In genomic region chr17:3961564-3962047, GRCh38 we compare ENCODE assay signal across 10 cellular contexts. TPM values are rescaled to one million over a fixed set of nuclear protein-coding genes. Genes with fewer than 3 reads are reported as not detected.
DNase-seq lines count a peak whose midpoint lies in the region; ATAC-seq and TF ChIP-seq lines count a peak whose summit lies in the region.
"Had no signal": no experiment of that assay in that cellular context is flagged by ENCODE, and none has a peak within 500 bp of the region (broad histone marks: within the 10 kb centered on the region; RNA-seq: fewer than 3 reads in every experiment).

No MANE protein-coding gene starts in this region.

- no peak for TF ChIP-seq CTCF in suprapubic skin (IDR thresholded peaks at IDR 0.05)

- H3K4me1 ChIP-seq in suprapubic skin, result peaks cover 20% of the 10 kb centered on the region

- H3K27ac Mint-ChIP-seq in activated naive CD8-positive, alpha-beta T cell treated with anti-CD3 and anti-CD28 coated beads, Interleukin-2, amount 10 ng/mL, durations not matched to agents 7 days and 5 days, result peak overlapping the region; percentile 86

- WGBS in suprapubic skin, result 52% methylated on average over 4 of the region's 5 CpGs

- no peak for ATAC-seq in activated naive CD8-positive, alpha-beta T cell treated with anti-CD3 and anti-CD28 coated beads, Interleukin-2, amount 10 ng/mL, durations not matched to agents 7 days and 5 days (ENCODE audit: low read depth)
- ATAC-seq in HG02571 (IDR thresholded peaks at IDR 0.05; ENCODE audit: unreplicated experiment), result no peak

- no peaks in the 10 kb centered on the region for H3K27me3 Mint-ChIP-seq in activated naive CD8-positive, alpha-beta T cell treated with anti-CD3 and anti-CD28 coated beads, Interleukin-2, amount 10 ng/mL, durations not matched to agents 7 days and 5 days

- no peak for TF ChIP-seq POLR2A in suprapubic skin (IDR thresholded peaks at IDR 0.05)

- no peak for TF ChIP-seq EP300 in suprapubic skin (IDR thresholded peaks at IDR 0.05)

- peaks cover 29% of the 10 kb centered on the region for H3K27me3 ChIP-seq in suprapubic skin

- POLR2A ChIA-PET in activated naive CD8-positive, alpha-beta T cell treated with anti-CD3 and anti-CD28 coated beads, Interleukin-2, amount 10 ng/mL, durations not matched to agents 7 days and 5 days (lab: Charles Lee), result interaction anchor here (0.7 to 1.1 kb wide), 4 partner anchors 11 to 25 kb away, joined by 3 to 5 read pairs (median 4); no protein-coding TSS in a partner anchor

- no peaks in the 10 kb centered on the region for H3K36me3 ChIP-seq in suprapubic skin

- peaks cover 56% of the 10 kb centered on the region for H3K4me1 Mint-ChIP-seq in activated naive CD8-positive, alpha-beta T cell treated with anti-CD3 and anti-CD28 coated beads, Interleukin-2, amount 10 ng/mL, durations not matched to agents 7 days and 5 days

- H3K36me3 Mint-ChIP-seq in activated naive CD8-positive, alpha-beta T cell treated with anti-CD3 and anti-CD28 coated beads, Interleukin-2, amount 10 ng/mL, durations not matched to agents 7 days and 5 days, result peaks cover 18% of the 10 kb centered on the region

- H3K27ac ChIP-seq in suprapubic skin, result peak overlapping the region; percentile 20

- H3K9me3 ChIP-seq in suprapubic skin, result no peaks in the 10 kb centered on the region

- H3K4me3 Mint-ChIP-seq in activated naive CD8-positive, alpha-beta T cell treated with anti-CD3 and anti-CD28 coated beads, Interleukin-2, amount 10 ng/mL, durations not matched to agents 7 days and 5 days, result peak overlapping the region; percentile 98

- DNase-seq in activated T-cell treated with anti-CD3 and anti-CD28 coated beads, Interleukin-2, amount 50 U/mL, for 1 hour, result peak; percentile 47
- DNase-seq in activated T-cell treated with anti-CD3 and anti-CD28 coated beads for 4 hours (no peak), NCI-H146 treated with DMSO at 0.1 percent for 48 hours (lab: John Stamatoyannopoulos, UW; ENCODE audit: unreplicated experiment) (peak; percentile 20), suprapubic skin (ENCODE audit: low spot score in 2 of 2) (no peak), NCI-H2029 treated with DMSO at 0.1 percent for 48 hours (lab: John Stamatoyannopoulos, UW) (no peak), retina (no peak)
- DNase-seq in activated naive CD8-positive, alpha-beta T cell treated with anti-CD3 and anti-CD28 coated beads, Interleukin-2, amount 10 ng/mL, durations not matched to agents 7 days and 5 days, result peak; percentile 48
- DNase-seq: COR-L47; stimulated activated CD4-positive, alpha-beta T cell treated with anti-CD3 and anti-CD28 coated beads, Interleukin-2, amount 100 ng/mL, for 48 hours had no signal

- H3K9me3 Mint-ChIP-seq in activated naive CD8-positive, alpha-beta T cell treated with anti-CD3 and anti-CD28 coated beads, Interleukin-2, amount 10 ng/mL, durations not matched to agents 7 days and 5 days, result no peaks in the 10 kb centered on the region

- peak overlapping the region; percentile 4 for H3K4me3 ChIP-seq in suprapubic skin

RNA-seq across cellular contexts. Expression of gene ATP2A3, which starts 2.6 kb away (rescaled TPM):
- total RNA-seq in activated naive CD8-positive, alpha-beta T cell treated with anti-CD3 and anti-CD28 coated beads, Interleukin-2, amount 10 ng/mL, durations not matched to agents 7 days and 5 days, result 100 to 1,000 TPM; 289 to 297 TPM
- 10 to 100 TPM; 22.4 to 61.7 (median 34.7) TPM for total RNA-seq in suprapubic skin

RNA-seq across cellular contexts. Expression of gene P2RX1, which starts 45.3 kb away (rescaled TPM):
- total RNA-seq in activated naive CD8-positive, alpha-beta T cell treated with anti-CD3 and anti-CD28 coated beads, Interleukin-2, amount 10 ng/mL, durations not matched to agents 7 days and 5 days, result under 1 TPM; 0.82 to 1.00 TPM
- total RNA-seq in suprapubic skin, result 1 to 10 TPM in 2 of 4 donors, under 1 TPM in 2; 0.25 to 2.6 (median 1.2) TPM

Comparison
In these comparisons a context has a peak if more than half of its experiments do, and no peak if none do; other contexts are left out.
1. DNase-seq: peak in activated T-cell treated with anti-CD3 and anti-CD28 coated beads, Interleukin-2, amount 50 U/mL, for 1 hour (single experiment), NCI-H146 treated with DMSO at 0.1 percent for 48 hours (single experiment) and activated naive CD8-positive, alpha-beta T cell treated with anti-CD3 and anti-CD28 coated beads, Interleukin-2, amount 10 ng/mL, durations not matched to agents 7 days and 5 days (single experiment); none in activated T-cell treated with anti-CD3 and anti-CD28 coated beads for 4 hours (single experiment), suprapubic skin (0 of 2), NCI-H2029 treated with DMSO at 0.1 percent for 48 hours (single experiment) and retina (single experiment).
2. RNA of gene ATP2A3, which starts 2.6 kb away (total RNA-seq): 289 to 297 TPM in activated naive CD8-positive, alpha-beta T cell treated with anti-CD3 and anti-CD28 coated beads, Interleukin-2, amount 10 ng/mL, durations not matched to agents 7 days and 5 days; 22.4 to 61.7 TPM in suprapubic skin; every median in the first group is over 4 times any median in the second.